ENCODE assay signal across 1 cellular context in the genomic region with DNA sequence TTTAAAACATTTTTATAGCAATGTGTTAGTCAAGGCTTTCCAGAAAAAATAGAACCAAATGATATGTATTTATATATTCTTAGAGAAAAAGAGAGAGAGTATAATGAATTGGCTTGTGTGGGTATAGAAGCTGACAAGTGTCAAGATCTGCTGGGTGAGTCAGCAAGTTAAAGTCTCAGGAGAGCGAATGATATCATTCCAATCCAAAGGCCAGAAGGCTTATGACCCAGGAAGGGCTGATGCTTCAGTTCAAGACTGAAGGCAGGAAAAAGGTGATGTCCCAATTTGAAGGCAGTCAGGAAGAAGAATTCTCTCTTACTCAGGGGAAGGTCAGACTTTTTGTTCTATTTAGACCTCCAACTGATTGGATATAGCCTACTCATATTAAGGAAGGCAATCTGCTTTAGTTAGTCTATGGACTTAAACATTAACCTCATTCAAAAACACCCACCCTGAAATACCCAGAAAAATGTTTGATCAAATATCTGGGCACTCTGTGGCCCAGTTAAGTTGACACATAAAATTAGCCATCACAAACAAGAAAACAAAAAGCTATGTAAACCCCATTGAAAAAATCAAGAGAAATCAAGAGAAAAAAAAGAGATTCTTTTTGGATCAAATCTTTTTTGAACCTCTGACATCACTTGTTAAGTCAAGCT.
TF ChIP-seq lines count a peak whose summit lies in the region.

No MANE protein-coding gene starts in this region.

TF ChIP-seq in K562, 482 proteins besides CTCF, POLR2A, EP300 and RAD21 (continued from another document and continues in another):
- no peak for TF ChIP-seq GABPB2 (CRISPR knock-in tag; conservative IDR thresholded peaks at IDR 0.05)
- peak; percentile 65 for TF ChIP-seq FOSL1 (tag; conservative IDR thresholded peaks at IDR 0.05)
- TF ChIP-seq JUND (IDR thresholded peaks at IDR 0.05; ENCODE audit: borderline replicate concordance, low read depth, low read length), result peak; percentile 84; the same call in 1 of the 2 replicates
- TF ChIP-seq JUND (tag; IDR thresholded peaks at IDR 0.05; ENCODE audit: borderline replicate concordance, low read depth, low read length), result peak; percentile 84
- TF ChIP-seq FOS (IDR thresholded peaks at IDR 0.05; ENCODE audit: extremely low read depth, insufficient read length), result peak; percentile 5
- peak; percentile 74; the same call in 1 of the 2 replicates for TF ChIP-seq ATF7 (IDR thresholded peaks at IDR 0.05)
- TF ChIP-seq, protein P1, sequence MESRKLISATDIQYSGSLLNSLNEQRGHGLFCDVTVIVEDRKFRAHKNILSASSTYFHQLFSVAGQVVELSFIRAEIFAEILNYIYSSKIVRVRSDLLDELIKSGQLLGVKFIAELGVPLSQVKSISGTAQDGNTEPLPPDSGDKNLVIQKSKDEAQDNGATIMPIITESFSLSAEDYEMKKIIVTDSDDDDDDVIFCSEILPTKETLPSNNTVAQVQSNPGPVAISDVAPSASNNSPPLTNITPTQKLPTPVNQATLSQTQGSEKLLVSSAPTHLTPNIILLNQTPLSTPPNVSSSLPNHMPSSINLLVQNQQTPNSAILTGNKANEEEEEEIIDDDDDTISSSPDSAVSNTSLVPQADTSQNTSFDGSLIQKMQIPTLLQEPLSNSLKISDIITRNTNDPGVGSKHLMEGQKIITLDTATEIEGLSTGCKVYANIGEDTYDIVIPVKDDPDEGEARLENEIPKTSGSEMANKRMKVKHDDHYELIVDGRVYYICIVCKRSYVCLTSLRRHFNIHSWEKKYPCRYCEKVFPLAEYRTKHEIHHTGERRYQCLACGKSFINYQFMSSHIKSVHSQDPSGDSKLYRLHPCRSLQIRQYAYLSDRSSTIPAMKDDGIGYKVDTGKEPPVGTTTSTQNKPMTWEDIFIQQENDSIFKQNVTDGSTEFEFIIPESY (CRISPR knock-in tag; IDR thresholded peaks at IDR 0.05), result no peak
- no peak for TF ChIP-seq SAFB2 (IDR thresholded peaks at IDR 0.05; ENCODE audit: borderline replicate concordance, low read depth, low read length, severe bottlenecking)
- TF ChIP-seq, protein P2, sequence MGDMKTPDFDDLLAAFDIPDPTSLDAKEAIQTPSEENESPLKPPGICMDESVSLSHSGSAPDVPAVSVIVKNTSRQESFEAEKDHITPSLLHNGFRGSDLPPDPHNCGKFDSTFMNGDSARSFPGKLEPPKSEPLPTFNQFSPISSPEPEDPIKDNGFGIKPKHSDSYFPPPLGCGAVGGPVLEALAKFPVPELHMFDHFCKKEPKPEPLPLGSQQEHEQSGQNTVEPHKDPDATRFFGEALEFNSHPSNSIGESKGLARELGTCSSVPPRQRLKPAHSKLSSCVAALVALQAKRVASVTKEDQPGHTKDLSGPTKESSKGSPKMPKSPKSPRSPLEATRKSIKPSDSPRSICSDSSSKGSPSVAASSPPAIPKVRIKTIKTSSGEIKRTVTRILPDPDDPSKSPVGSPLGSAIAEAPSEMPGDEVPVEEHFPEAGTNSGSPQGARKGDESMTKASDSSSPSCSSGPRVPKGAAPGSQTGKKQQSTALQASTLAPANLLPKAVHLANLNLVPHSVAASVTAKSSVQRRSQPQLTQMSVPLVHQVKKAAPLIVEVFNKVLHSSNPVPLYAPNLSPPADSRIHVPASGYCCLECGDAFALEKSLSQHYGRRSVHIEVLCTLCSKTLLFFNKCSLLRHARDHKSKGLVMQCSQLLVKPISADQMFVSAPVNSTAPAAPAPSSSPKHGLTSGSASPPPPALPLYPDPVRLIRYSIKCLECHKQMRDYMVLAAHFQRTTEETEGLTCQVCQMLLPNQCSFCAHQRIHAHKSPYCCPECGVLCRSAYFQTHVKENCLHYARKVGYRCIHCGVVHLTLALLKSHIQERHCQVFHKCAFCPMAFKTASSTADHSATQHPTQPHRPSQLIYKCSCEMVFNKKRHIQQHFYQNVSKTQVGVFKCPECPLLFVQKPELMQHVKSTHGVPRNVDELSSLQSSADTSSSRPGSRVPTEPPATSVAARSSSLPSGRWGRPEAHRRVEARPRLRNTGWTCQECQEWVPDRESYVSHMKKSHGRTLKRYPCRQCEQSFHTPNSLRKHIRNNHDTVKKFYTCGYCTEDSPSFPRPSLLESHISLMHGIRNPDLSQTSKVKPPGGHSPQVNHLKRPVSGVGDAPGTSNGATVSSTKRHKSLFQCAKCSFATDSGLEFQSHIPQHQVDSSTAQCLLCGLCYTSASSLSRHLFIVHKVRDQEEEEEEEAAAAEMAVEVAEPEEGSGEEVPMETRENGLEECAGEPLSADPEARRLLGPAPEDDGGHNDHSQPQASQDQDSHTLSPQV (IDR thresholded peaks at IDR 0.05), result peak; percentile 49
- TF ChIP-seq, protein P3, sequence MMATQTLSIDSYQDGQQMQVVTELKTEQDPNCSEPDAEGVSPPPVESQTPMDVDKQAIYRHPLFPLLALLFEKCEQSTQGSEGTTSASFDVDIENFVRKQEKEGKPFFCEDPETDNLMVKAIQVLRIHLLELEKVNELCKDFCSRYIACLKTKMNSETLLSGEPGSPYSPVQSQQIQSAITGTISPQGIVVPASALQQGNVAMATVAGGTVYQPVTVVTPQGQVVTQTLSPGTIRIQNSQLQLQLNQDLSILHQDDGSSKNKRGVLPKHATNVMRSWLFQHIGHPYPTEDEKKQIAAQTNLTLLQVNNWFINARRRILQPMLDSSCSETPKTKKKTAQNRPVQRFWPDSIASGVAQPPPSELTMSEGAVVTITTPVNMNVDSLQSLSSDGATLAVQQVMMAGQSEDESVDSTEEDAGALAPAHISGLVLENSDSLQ (IDR thresholded peaks at IDR 0.05), result peak; percentile 70
- peak; percentile 62; the same call in 1 of the 2 replicates for TF ChIP-seq NFE2L1 (tag; IDR thresholded peaks at IDR 0.05; ENCODE audit: borderline replicate concordance, low read depth)
- TF ChIP-seq, protein P4, sequence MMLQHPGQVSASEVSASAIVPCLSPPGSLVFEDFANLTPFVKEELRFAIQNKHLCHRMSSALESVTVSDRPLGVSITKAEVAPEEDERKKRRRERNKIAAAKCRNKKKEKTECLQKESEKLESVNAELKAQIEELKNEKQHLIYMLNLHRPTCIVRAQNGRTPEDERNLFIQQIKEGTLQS (IDR thresholded peaks at IDR 0.05), result peak; percentile 81
- TF ChIP-seq, protein P4 (CRISPR knock-in tag; conservative IDR thresholded peaks at IDR 0.05), result no peak
- TF ChIP-seq JUNB (CRISPR knock-in tag; conservative IDR thresholded peaks at IDR 0.05), result no peak
- TF ChIP-seq, protein P5, sequence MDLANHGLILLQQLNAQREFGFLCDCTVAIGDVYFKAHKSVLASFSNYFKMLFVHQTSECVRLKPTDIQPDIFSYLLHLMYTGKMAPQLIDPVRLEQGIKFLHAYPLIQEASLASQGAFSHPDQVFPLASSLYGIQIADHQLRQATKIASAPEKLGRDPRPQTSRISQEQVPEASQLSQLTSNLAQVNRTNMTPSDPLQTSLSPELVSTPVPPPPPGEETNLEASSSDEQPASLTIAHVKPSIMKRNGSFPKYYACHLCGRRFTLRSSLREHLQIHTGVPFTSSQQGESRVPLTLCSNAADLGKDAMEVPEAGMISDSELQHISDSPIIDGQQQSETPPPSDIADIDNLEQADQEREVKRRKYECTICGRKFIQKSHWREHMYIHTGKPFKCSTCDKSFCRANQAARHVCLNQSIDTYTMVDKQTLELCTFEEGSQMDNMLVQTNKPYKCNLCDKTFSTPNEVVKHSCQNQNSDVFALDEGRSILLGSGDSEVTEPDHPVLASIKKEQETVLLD (IDR thresholded peaks at IDR 0.05), result no peak
- TF ChIP-seq, protein P6, sequence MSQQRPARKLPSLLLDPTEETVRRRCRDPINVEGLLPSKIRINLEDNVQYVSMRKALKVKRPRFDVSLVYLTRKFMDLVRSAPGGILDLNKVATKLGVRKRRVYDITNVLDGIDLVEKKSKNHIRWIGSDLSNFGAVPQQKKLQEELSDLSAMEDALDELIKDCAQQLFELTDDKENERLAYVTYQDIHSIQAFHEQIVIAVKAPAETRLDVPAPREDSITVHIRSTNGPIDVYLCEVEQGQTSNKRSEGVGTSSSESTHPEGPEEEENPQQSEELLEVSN (IDR thresholded peaks at IDR 0.05; ENCODE audit: borderline replicate concordance in 1 of 2, extremely low read depth in 1 of 2, insufficient read depth in 1 of 2, insufficient read length in 1 of 2, low read depth in 1 of 2, low read length in 1 of 2, poor library complexity in 1 of 2, severe bottlenecking in 1 of 2), result no peak
- TF ChIP-seq, protein P7, sequence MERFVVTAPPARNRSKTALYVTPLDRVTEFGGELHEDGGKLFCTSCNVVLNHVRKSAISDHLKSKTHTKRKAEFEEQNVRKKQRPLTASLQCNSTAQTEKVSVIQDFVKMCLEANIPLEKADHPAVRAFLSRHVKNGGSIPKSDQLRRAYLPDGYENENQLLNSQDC (CRISPR knock-in tag; IDR thresholded peaks at IDR 0.05), result no peak
- peak; percentile 98 for TF ChIP-seq NFE2 (IDR thresholded peaks at IDR 0.05; ENCODE audit: low read depth)
- TF ChIP-seq ZNF316 (IDR thresholded peaks at IDR 0.05), result peak; percentile 97
- TF ChIP-seq CTBP1 (IDR thresholded peaks at IDR 0.05; ENCODE audit: borderline replicate concordance), result peak; percentile 53
- TF ChIP-seq RBM14 (IDR thresholded peaks at IDR 0.05; ENCODE audit: borderline replicate concordance, insufficient read depth, low read depth, low read length), result no peak
- peak; percentile 71 for TF ChIP-seq MEIS2 (IDR thresholded peaks at IDR 0.05; ENCODE audit: partially characterized antibody)
- TF ChIP-seq, protein P8, sequence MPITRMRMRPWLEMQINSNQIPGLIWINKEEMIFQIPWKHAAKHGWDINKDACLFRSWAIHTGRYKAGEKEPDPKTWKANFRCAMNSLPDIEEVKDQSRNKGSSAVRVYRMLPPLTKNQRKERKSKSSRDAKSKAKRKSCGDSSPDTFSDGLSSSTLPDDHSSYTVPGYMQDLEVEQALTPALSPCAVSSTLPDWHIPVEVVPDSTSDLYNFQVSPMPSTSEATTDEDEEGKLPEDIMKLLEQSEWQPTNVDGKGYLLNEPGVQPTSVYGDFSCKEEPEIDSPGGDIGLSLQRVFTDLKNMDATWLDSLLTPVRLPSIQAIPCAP (CRISPR knock-in tag; IDR thresholded peaks at IDR 0.05; ENCODE audit: borderline replicate concordance), result no peak
- peak; percentile 94 for TF ChIP-seq MAFG (tag; conservative IDR thresholded peaks at IDR 0.05)
- peak; percentile 28; the same call in 1 of the 2 replicates for TF ChIP-seq CBFA2T3 (IDR thresholded peaks at IDR 0.05)
- no peak for TF ChIP-seq TCFL5 (CRISPR knock-in tag; conservative IDR thresholded peaks at IDR 0.05)
- TF ChIP-seq DPF2 (IDR thresholded peaks at IDR 0.05), result peak; percentile 72
- TF ChIP-seq RCOR1 (IDR thresholded peaks at IDR 0.05; ENCODE audit: borderline replicate concordance in 1 of 2, low read depth in 2 of 2, low read length in 2 of 2), result peak in 1 of 2 experiments; percentile 33; a peak in 1 of 4 replicates
- TF ChIP-seq, protein P9, sequence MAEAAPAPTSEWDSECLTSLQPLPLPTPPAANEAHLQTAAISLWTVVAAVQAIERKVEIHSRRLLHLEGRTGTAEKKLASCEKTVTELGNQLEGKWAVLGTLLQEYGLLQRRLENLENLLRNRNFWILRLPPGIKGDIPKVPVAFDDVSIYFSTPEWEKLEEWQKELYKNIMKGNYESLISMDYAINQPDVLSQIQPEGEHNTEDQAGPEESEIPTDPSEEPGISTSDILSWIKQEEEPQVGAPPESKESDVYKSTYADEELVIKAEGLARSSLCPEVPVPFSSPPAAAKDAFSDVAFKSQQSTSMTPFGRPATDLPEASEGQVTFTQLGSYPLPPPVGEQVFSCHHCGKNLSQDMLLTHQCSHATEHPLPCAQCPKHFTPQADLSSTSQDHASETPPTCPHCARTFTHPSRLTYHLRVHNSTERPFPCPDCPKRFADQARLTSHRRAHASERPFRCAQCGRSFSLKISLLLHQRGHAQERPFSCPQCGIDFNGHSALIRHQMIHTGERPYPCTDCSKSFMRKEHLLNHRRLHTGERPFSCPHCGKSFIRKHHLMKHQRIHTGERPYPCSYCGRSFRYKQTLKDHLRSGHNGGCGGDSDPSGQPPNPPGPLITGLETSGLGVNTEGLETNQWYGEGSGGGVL (CRISPR knock-in tag; IDR thresholded peaks at IDR 0.05), result no peak
- TF ChIP-seq, protein P10, sequence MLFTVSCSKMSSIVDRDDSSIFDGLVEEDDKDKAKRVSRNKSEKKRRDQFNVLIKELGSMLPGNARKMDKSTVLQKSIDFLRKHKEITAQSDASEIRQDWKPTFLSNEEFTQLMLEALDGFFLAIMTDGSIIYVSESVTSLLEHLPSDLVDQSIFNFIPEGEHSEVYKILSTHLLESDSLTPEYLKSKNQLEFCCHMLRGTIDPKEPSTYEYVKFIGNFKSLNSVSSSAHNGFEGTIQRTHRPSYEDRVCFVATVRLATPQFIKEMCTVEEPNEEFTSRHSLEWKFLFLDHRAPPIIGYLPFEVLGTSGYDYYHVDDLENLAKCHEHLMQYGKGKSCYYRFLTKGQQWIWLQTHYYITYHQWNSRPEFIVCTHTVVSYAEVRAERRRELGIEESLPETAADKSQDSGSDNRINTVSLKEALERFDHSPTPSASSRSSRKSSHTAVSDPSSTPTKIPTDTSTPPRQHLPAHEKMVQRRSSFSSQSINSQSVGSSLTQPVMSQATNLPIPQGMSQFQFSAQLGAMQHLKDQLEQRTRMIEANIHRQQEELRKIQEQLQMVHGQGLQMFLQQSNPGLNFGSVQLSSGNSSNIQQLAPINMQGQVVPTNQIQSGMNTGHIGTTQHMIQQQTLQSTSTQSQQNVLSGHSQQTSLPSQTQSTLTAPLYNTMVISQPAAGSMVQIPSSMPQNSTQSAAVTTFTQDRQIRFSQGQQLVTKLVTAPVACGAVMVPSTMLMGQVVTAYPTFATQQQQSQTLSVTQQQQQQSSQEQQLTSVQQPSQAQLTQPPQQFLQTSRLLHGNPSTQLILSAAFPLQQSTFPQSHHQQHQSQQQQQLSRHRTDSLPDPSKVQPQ (CRISPR knock-in tag; IDR thresholded peaks at IDR 0.05; ENCODE audit: borderline replicate concordance), result no peak
- peak; percentile 83 for TF ChIP-seq MAFK (IDR thresholded peaks at IDR 0.05; ENCODE audit: low read length)
- 0 out of 2 replicates have a peak, but pooled peaks have one; percentile 30 for TF ChIP-seq ZNF766 (CRISPR knock-in tag; conservative IDR thresholded peaks at IDR 0.05)
- TF ChIP-seq, protein P11, sequence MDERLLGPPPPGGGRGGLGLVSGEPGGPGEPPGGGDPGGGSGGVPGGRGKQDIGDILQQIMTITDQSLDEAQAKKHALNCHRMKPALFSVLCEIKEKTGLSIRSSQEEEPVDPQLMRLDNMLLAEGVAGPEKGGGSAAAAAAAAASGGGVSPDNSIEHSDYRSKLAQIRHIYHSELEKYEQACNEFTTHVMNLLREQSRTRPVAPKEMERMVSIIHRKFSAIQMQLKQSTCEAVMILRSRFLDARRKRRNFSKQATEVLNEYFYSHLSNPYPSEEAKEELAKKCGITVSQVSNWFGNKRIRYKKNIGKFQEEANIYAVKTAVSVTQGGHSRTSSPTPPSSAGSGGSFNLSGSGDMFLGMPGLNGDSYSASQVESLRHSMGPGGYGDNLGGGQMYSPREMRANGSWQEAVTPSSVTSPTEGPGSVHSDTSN (CRISPR knock-in tag; IDR thresholded peaks at IDR 0.05; ENCODE audit: low read depth), result no peak
- TF ChIP-seq, protein P11 (tag; conservative IDR thresholded peaks at IDR 0.05; ENCODE audit: low read depth), result peak; percentile 61; the same call in 1 of the 2 replicates
- TF ChIP-seq JUN (IDR thresholded peaks at IDR 0.05; ENCODE audit: borderline replicate concordance, low read depth, low read length), result peak; percentile 60; the same call in 1 of the 2 replicates
- no peak for TF ChIP-seq JUN (CRISPR knock-in tag; IDR thresholded peaks at IDR 0.05; ENCODE audit: borderline replicate concordance)
